12 cellular contexts compared by ENCODE assay signal in genomic region chr1:64960731-64961130, GRCh38. TPM values are rescaled to one million over a fixed set of nuclear protein-coding genes. Genes with fewer than 3 reads are reported as not detected.
DNase-seq lines count a peak whose midpoint lies in the region; ATAC-seq lines count a peak whose summit lies in the region.
"Had no signal": no experiment of that assay in that cellular context is flagged by ENCODE, and none has a peak within 500 bp of the region (broad histone marks: within the 10 kb centered on the region; RNA-seq: fewer than 3 reads in every experiment).

No MANE protein-coding gene starts in this region.

- no peaks in the 10 kb centered on the region; the same call in none of the 2 replicates for H3K36me3 ChIP-seq in MG63
- H3K36me3 ChIP-seq: upper lobe of right lung had no signal

- H3K36me3 Mint-ChIP-seq in activated CD4-positive, alpha-beta T cell treated with anti-CD3 and anti-CD28 coated beads, Interleukin-2, amount 10 ng/mL, durations not matched to agents 7 days and 5 days (ENCODE audit: low read depth), result peaks cover 28% of the 10 kb centered on the region
- peaks cover 27% of the 10 kb centered on the region for H3K36me3 Mint-ChIP-seq in stimulated activated effector memory CD8-positive, alpha-beta T cell treated with anti-CD3 and anti-CD28 coated beads, Interleukin-12 subunit alpha, Interleukin-12 subunit beta, amount 100 ng/mL, for 72 hours

- no peak for DNase-seq in activated CD4-positive, alpha-beta T cell treated with anti-CD3 and anti-CD28 coated beads, Interleukin-2, amount 10 ng/mL, durations not matched to agents 7 days and 5 days
- no peak for DNase-seq in activated CD4-positive, alpha-beta T cell treated with anti-CD3 and anti-CD28 coated beads for 4 hours
- no peak for DNase-seq in stimulated activated effector memory CD8-positive, alpha-beta T cell treated with anti-CD3 and anti-CD28 coated beads, Interleukin-12 subunit alpha, Interleukin-12 subunit beta, amount 100 ng/mL, for 72 hours (ENCODE audit: low spot score in 2 of 2)
- DNase-seq in stimulated activated CD4-positive, alpha-beta T cell treated with anti-CD3 and anti-CD28 coated beads, Interleukin-4, amount 100 ng/mL, for 4 hours, result no peak
- DNase-seq in MG63, result no peak
- no peak for DNase-seq in ureter (ENCODE audit: low spot score)
- DNase-seq: effector CD4-positive, alpha-beta T cell; kidney; NCI-H524; upper lobe of right lung had no signal

- H3K27me3 ChIP-seq in MG63, result no peaks in the 10 kb centered on the region
- H3K27me3 ChIP-seq: upper lobe of right lung had no signal

- CTCF ChIA-PET in activated CD4-positive, alpha-beta T cell treated with anti-CD3 and anti-CD28 coated beads, Interleukin-2, amount 10 ng/mL, durations not matched to agents 7 days and 5 days (lab: Charles Lee), result interaction anchor here (1.3 to 1.5 kb wide), 2 partner anchors 11 to 39 kb away, joined by 3 to 4 read pairs; no protein-coding TSS in a partner anchor

- H3K9me3 ChIP-seq in MG63, result no peaks in the 10 kb centered on the region
- H3K9me3 ChIP-seq: upper lobe of right lung had no signal

- peak; percentile 45 for ATAC-seq in HG02571 (IDR thresholded peaks at IDR 0.05; ENCODE audit: unreplicated experiment)
- peak; percentile 45 for ATAC-seq in HG03565 (IDR thresholded peaks at IDR 0.05; ENCODE audit: unreplicated experiment)
- peak; percentile 79 for ATAC-seq in stimulated activated effector memory CD8-positive, alpha-beta T cell treated with anti-CD3 and anti-CD28 coated beads, Interleukin-12 subunit alpha, Interleukin-12 subunit beta, amount 100 ng/mL, for 72 hours
- ATAC-seq: upper lobe of right lung had no signal

- H3K4me3 ChIP-seq in MG63, result no peak overlapping the region
- H3K4me3 ChIP-seq: upper lobe of right lung had no signal

- peak overlapping the region; percentile 81 for H3K27ac Mint-ChIP-seq in activated CD4-positive, alpha-beta T cell treated with anti-CD3 and anti-CD28 coated beads, Interleukin-2, amount 10 ng/mL, durations not matched to agents 7 days and 5 days
- peak overlapping the region; percentile 40 for H3K27ac Mint-ChIP-seq in stimulated activated effector memory CD8-positive, alpha-beta T cell treated with anti-CD3 and anti-CD28 coated beads, Interleukin-12 subunit alpha, Interleukin-12 subunit beta, amount 100 ng/mL, for 72 hours

- peak overlapping the region; percentile 13 for H3K4me3 Mint-ChIP-seq in activated CD4-positive, alpha-beta T cell treated with anti-CD3 and anti-CD28 coated beads, Interleukin-2, amount 10 ng/mL, durations not matched to agents 7 days and 5 days
- peak overlapping the region; percentile 86 for H3K4me3 Mint-ChIP-seq in stimulated activated effector memory CD8-positive, alpha-beta T cell treated with anti-CD3 and anti-CD28 coated beads, Interleukin-12 subunit alpha, Interleukin-12 subunit beta, amount 100 ng/mL, for 72 hours

- peaks cover 70% of the 10 kb centered on the region for H3K4me1 Mint-ChIP-seq in activated CD4-positive, alpha-beta T cell treated with anti-CD3 and anti-CD28 coated beads, Interleukin-2, amount 10 ng/mL, durations not matched to agents 7 days and 5 days
- peaks cover 55% of the 10 kb centered on the region for H3K4me1 Mint-ChIP-seq in stimulated activated effector memory CD8-positive, alpha-beta T cell treated with anti-CD3 and anti-CD28 coated beads, Interleukin-12 subunit alpha, Interleukin-12 subunit beta, amount 100 ng/mL, for 72 hours

- no peaks in the 10 kb centered on the region for H3K9me3 Mint-ChIP-seq in activated CD4-positive, alpha-beta T cell treated with anti-CD3 and anti-CD28 coated beads, Interleukin-2, amount 10 ng/mL, durations not matched to agents 7 days and 5 days
- H3K9me3 Mint-ChIP-seq in stimulated activated effector memory CD8-positive, alpha-beta T cell treated with anti-CD3 and anti-CD28 coated beads, Interleukin-12 subunit alpha, Interleukin-12 subunit beta, amount 100 ng/mL, for 72 hours, result no peaks in the 10 kb centered on the region

- no peaks in the 10 kb centered on the region for H3K27me3 Mint-ChIP-seq in activated CD4-positive, alpha-beta T cell treated with anti-CD3 and anti-CD28 coated beads, Interleukin-2, amount 10 ng/mL, durations not matched to agents 7 days and 5 days

- POLR2A ChIA-PET in activated CD4-positive, alpha-beta T cell treated with anti-CD3 and anti-CD28 coated beads, Interleukin-2, amount 10 ng/mL, durations not matched to agents 7 days and 5 days (lab: Charles Lee), result interaction anchor here (0.5 to 0.6 kb wide), 2 partner anchors 13 to 1484 kb away, joined by 3 read pairs; no protein-coding TSS in a partner anchor

RNA-seq across cellular contexts. Expression of gene JAK1, which starts 5.6 kb away (rescaled TPM):
- 100 to 1,000 TPM; 198 to 212 TPM for total RNA-seq in activated CD4-positive, alpha-beta T cell treated with anti-CD3 and anti-CD28 coated beads, Interleukin-2, amount 10 ng/mL, durations not matched to agents 7 days and 5 days
- 58.9 and 61.9 TPM in 2 replicates for total RNA-seq in MG63 (2014; rRNA removed; shearing (Covaris generic); ENCODE audit: low replicate concordance)
- total RNA-seq in ureter, result 116 TPM
